In the genomic region with DNA sequence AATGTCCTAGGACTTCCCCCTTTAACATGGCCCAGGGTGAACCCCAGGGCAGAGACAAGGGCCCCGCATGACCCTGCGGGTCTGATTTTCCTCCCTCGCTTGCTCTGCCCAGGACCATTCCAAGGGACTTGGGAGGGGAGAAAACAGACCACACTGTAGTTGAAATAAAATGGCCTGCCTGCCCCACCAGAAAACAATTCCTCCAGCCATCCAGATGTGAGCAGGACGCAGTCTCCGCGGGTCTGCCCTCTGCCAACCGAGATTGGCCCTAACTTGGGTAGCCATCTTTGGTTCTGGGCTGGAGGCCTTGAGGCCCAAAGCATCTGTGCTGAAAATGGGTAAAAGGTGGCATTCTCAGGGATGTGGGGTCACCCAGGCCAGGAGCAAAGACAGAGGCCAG, we compare ENCODE assay signal across 13 cellular contexts.
DNase-seq lines count a peak whose midpoint lies in the region; ATAC-seq, FAIRE-seq and TF ChIP-seq lines count a peak whose summit lies in the region.
"Had no signal": no experiment of that assay in that cellular context is flagged by ENCODE, and none has a peak within 500 bp of the region (broad histone marks: within the 10 kb centered on the region; RNA-seq: fewer than 3 reads in every experiment).

No MANE protein-coding gene starts in this region.

- no peak for TF ChIP-seq EP300 in sigmoid colon (IDR thresholded peaks at IDR 0.05)

- no peak for DNase-seq in right atrium auricular region (ENCODE audit: low spot score)
- DNase-seq in cardiac septum (ENCODE audit: low spot score) = no peak
- DNase-seq in right cardiac atrium = no peak
- no peak for DNase-seq in sigmoid colon
- no peak for DNase-seq in vagina (ENCODE audit: extremely low spot score in 2 of 2)
- DNase-seq in activated T-cell treated with anti-CD3 and anti-CD28 coated beads, Interleukin-2, amount 50 U/mL, for 72 hours = no peak
- no peak for DNase-seq in NCI-H1105 (lab: John Stamatoyannopoulos, UW)
- DNase-seq in frontal cortex (ENCODE audit: low spot score in 2 of 2) = no peak
- DNase-seq: activated CD4-positive, alpha-beta T cell treated with anti-CD3 and anti-CD28 coated beads for 4 hours; NCI-H2081 treated with DMSO at 0.1 percent for 48 hours; T-helper 1 cell had no signal

- 72% methylated on average over 7 of the region's 7 CpGs for WGBS in right cardiac atrium
- WGBS in sigmoid colon, 2 donors = 91% methylated on average over 7 of the region's 7 CpGs

- no peak overlapping the region for H3K4me3 Mint-ChIP-seq in activated T-cell treated with anti-CD3 and anti-CD28 coated beads, Interleukin-2, amount 50 U/mL, for 72 hours
- H3K4me3 Mint-ChIP-seq: activated T-helper 1 cell treated with anti-CD3 and anti-CD28 coated beads, Interleukin-12 subunit alpha, Interleukin-12 subunit beta, Interleukin-2, Interleukin-4 antibody, amounts not matched to agents 30 ng/mL and 10 ng/mL and 1 ng/mL, durations not matched to agents 14 hours and 24 hours and 36 hours had no signal

- TF ChIP-seq POLR2A in sigmoid colon (IDR thresholded peaks at IDR 0.05) (no peak), vagina (IDR thresholded peaks at IDR 0.05) (no peak)

- TF ChIP-seq CTCF in right atrium auricular region (IDR thresholded peaks at IDR 0.05) (no peak), sigmoid colon (IDR thresholded peaks at IDR 0.05) (no peak), vagina (IDR thresholded peaks at IDR 0.05) (no peak)

- no peak overlapping the region for H3K27ac Mint-ChIP-seq in activated T-cell treated with anti-CD3 and anti-CD28 coated beads, Interleukin-2, amount 50 U/mL, for 72 hours
- H3K27ac Mint-ChIP-seq: activated T-helper 1 cell treated with anti-CD3 and anti-CD28 coated beads, Interleukin-12 subunit alpha, Interleukin-12 subunit beta, Interleukin-2, Interleukin-4 antibody, amounts not matched to agents 30 ng/mL and 10 ng/mL and 1 ng/mL, durations not matched to agents 14 hours and 24 hours and 36 hours had no signal

- no peak for FAIRE-seq in frontal cortex (lab: Jason Lieb, UNC)

- H3K4me1 ChIP-seq in right atrium auricular region (peaks cover 0 to 59% of the 10 kb centered on the region in 2 donors), right cardiac atrium (ENCODE audit: control insufficient read depth, insufficient read depth, low read length) (peaks cover 4% of the 10 kb centered on the region), sigmoid colon (peaks cover 0 to 54% (median 52%) of the 10 kb centered on the region in 4 donors), vagina (peaks cover 64% of the 10 kb centered on the region)

- intact Hi-C loops in cardiac septum (cut with DNase I) = no loop called here
- intact Hi-C loops in right cardiac atrium (cut with DNase I) = no loop called here
- intact Hi-C loops in sigmoid colon (cut with DNase I) = no loop called here
- intact Hi-C loops in vagina (cut with DNase I) = no loop called here

- no peaks in the 10 kb centered on the region for H3K9me3 Mint-ChIP-seq in activated T-cell treated with anti-CD3 and anti-CD28 coated beads, Interleukin-2, amount 50 U/mL, for 72 hours
- H3K9me3 Mint-ChIP-seq: activated T-helper 1 cell treated with anti-CD3 and anti-CD28 coated beads, Interleukin-12 subunit alpha, Interleukin-12 subunit beta, Interleukin-2, Interleukin-4 antibody, amounts not matched to agents 30 ng/mL and 10 ng/mL and 1 ng/mL, durations not matched to agents 14 hours and 24 hours and 36 hours had no signal

- H3K36me3 ChIP-seq in right atrium auricular region (peaks cover 56% of the 10 kb centered on the region), sigmoid colon (peaks cover 14 to 46% (median 28%) of the 10 kb centered on the region in 4 donors), vagina (peaks cover 0 to 5% of the 10 kb centered on the region in 2 donors)

- H3K4me1 Mint-ChIP-seq in activated T-cell treated with anti-CD3 and anti-CD28 coated beads, Interleukin-2, amount 50 U/mL, for 72 hours (ENCODE audit: low read depth) = no peaks in the 10 kb centered on the region

- no peaks in the 10 kb centered on the region for H3K36me3 Mint-ChIP-seq in activated T-cell treated with anti-CD3 and anti-CD28 coated beads, Interleukin-2, amount 50 U/mL, for 72 hours (ENCODE audit: insufficient read depth in 2 of 2)

- H3K27me3 ChIP-seq in right atrium auricular region = no peaks in the 10 kb centered on the region
- H3K27me3 ChIP-seq in right cardiac atrium (ENCODE audit: control insufficient read depth, insufficient read depth) = no peaks in the 10 kb centered on the region
- H3K27me3 ChIP-seq in sigmoid colon = no peaks in the 10 kb centered on the region
- H3K27me3 ChIP-seq in vagina = no peaks in the 10 kb centered on the region

- no peak for ATAC-seq in right cardiac atrium
- no peak for ATAC-seq in activated T-cell treated with anti-CD3 and anti-CD28 coated beads, Interleukin-2, amount 50 U/mL, for 72 hours (replicated peaks in 1 of 2)

- H3K27ac ChIP-seq in right atrium auricular region (peak overlapping the region; percentile 92 to 93), right cardiac atrium (ENCODE audit: low read length) (peak overlapping the region; percentile 77), sigmoid colon (peak overlapping the region; percentile 88 to 97 (median 92)), vagina (peak overlapping the region; percentile 85)

- H3K9me3 ChIP-seq in right atrium auricular region (no peaks in the 10 kb centered on the region), right cardiac atrium (ENCODE audit: control insufficient read depth, low read length) (no peaks in the 10 kb centered on the region), sigmoid colon (no peaks in the 10 kb centered on the region), vagina (no peaks in the 10 kb centered on the region)

- H3K4me3 ChIP-seq in right atrium auricular region = no peak overlapping the region
- H3K4me3 ChIP-seq in right cardiac atrium (ENCODE audit: low read length) = no peak overlapping the region
- no peak overlapping the region for H3K4me3 ChIP-seq in sigmoid colon
- H3K4me3 ChIP-seq in vagina = no peak overlapping the region
- H3K4me3 ChIP-seq: smooth muscle cell had no signal

- no peaks in the 10 kb centered on the region for H3K27me3 Mint-ChIP-seq in activated T-cell treated with anti-CD3 and anti-CD28 coated beads, Interleukin-2, amount 50 U/mL, for 72 hours (ENCODE audit: low read depth)
